ENCODE assay signal across 1 cellular context in the genomic region with DNA sequence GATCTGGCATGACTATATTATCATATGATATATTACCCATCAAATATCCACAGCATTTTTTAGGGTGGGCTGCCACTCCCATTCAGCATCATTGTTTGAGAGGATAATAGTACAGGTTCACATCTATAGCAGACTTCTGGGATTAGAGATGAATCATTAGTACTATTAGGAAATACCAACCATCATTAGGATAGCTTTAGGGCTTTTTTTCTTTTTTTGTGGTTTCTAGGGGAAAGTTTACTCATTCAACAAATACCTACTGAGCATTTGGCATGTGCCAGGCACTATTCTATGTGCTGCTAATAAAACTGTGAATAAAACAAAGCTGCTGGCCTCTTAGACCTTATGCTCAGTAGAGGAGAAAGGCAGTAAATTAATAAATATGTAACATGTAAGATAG.
TF ChIP-seq lines count a peak whose summit lies in the region.

No MANE protein-coding gene starts in this region.

TF ChIP-seq in HCT116, 20 proteins besides CTCF, POLR2A, EP300 and RAD21 (continued from another document):
- TF ChIP-seq, protein P1, sequence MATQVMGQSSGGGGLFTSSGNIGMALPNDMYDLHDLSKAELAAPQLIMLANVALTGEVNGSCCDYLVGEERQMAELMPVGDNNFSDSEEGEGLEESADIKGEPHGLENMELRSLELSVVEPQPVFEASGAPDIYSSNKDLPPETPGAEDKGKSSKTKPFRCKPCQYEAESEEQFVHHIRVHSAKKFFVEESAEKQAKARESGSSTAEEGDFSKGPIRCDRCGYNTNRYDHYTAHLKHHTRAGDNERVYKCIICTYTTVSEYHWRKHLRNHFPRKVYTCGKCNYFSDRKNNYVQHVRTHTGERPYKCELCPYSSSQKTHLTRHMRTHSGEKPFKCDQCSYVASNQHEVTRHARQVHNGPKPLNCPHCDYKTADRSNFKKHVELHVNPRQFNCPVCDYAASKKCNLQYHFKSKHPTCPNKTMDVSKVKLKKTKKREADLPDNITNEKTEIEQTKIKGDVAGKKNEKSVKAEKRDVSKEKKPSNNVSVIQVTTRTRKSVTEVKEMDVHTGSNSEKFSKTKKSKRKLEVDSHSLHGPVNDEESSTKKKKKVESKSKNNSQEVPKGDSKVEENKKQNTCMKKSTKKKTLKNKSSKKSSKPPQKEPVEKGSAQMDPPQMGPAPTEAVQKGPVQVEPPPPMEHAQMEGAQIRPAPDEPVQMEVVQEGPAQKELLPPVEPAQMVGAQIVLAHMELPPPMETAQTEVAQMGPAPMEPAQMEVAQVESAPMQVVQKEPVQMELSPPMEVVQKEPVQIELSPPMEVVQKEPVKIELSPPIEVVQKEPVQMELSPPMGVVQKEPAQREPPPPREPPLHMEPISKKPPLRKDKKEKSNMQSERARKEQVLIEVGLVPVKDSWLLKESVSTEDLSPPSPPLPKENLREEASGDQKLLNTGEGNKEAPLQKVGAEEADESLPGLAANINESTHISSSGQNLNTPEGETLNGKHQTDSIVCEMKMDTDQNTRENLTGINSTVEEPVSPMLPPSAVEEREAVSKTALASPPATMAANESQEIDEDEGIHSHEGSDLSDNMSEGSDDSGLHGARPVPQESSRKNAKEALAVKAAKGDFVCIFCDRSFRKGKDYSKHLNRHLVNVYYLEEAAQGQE (IDR thresholded peaks at IDR 0.05; ENCODE audit: low read depth) = no peak
- TF ChIP-seq POLR2AphosphoS5 (IDR thresholded peaks at IDR 0.05; ENCODE audit: low read depth, low read length) (no peak), SP1 (IDR thresholded peaks at IDR 0.05; ENCODE audit: low read depth) (no peak), ELF1 (IDR thresholded peaks at IDR 0.05; ENCODE audit: borderline replicate concordance, low read depth) (no peak), ZFX (IDR thresholded peaks at IDR 0.05) (no peak), CBX3 (IDR thresholded peaks at IDR 0.05; ENCODE audit: low read depth) (no peak), ZNF274 (IDR thresholded peaks at IDR 0.05; ENCODE audit: low read depth, low read length) (no peak), SRF (IDR thresholded peaks at IDR 0.05; ENCODE audit: low read depth) (no peak), SIN3A (IDR thresholded peaks at IDR 0.05; ENCODE audit: low read depth) (no peak)
- TF ChIP-seq, protein P2, sequence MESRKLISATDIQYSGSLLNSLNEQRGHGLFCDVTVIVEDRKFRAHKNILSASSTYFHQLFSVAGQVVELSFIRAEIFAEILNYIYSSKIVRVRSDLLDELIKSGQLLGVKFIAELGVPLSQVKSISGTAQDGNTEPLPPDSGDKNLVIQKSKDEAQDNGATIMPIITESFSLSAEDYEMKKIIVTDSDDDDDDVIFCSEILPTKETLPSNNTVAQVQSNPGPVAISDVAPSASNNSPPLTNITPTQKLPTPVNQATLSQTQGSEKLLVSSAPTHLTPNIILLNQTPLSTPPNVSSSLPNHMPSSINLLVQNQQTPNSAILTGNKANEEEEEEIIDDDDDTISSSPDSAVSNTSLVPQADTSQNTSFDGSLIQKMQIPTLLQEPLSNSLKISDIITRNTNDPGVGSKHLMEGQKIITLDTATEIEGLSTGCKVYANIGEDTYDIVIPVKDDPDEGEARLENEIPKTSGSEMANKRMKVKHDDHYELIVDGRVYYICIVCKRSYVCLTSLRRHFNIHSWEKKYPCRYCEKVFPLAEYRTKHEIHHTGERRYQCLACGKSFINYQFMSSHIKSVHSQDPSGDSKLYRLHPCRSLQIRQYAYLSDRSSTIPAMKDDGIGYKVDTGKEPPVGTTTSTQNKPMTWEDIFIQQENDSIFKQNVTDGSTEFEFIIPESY (IDR thresholded peaks at IDR 0.05; ENCODE audit: extremely low read depth, insufficient replicate concordance, low read length) = no peak
- TF ChIP-seq, protein P3, sequence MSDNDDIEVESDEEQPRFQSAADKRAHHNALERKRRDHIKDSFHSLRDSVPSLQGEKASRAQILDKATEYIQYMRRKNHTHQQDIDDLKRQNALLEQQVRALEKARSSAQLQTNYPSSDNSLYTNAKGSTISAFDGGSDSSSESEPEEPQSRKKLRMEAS (IDR thresholded peaks at IDR 0.05) = no peak
